12 cellular contexts compared by ENCODE assay signal in the genomic region with DNA sequence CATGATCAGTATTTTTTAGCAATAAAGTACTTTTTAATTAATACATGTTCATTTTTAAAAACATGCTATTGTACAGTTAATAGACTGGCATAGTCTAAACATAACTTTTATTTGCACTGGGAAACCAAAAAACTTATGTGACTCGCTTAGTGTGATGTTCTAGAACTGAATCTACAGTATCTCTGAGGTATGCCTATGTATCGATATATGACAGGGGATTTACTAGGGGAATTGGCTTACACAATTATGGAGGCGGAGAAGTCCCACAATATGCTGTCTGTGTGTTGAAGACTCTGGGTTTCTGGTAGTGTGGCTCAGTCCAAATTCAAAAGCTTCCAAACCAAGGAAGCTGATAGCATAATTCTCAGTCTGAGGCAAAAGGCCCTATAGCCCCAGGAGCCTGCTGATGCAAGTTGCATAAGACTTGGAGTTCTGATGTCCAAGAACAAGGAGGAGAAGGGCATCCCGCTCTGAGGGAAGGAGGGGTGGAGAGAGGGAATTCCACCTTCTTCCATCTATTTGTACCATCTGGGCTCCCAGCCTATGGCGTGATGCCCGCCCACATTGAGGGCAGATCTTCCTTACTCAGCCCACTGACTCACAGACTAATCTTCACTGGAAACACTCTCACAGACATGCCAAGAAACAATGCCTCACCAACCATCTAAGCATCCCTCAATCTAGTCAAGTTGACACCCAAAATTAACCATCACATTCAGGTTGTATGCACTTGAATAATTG. TPM values are rescaled to one million over a fixed set of nuclear protein-coding genes. Genes with fewer than 3 reads are reported as not detected.
DNase-seq lines count a peak whose midpoint lies in the region; ATAC-seq, FAIRE-seq and TF ChIP-seq lines count a peak whose summit lies in the region.
"Had no signal": no experiment of that assay in that cellular context is flagged by ENCODE, and none has a peak within 500 bp of the region (broad histone marks: within the 10 kb centered on the region; RNA-seq: fewer than 3 reads in every experiment).

No MANE protein-coding gene starts in this region.

- H2AK9ac ChIP-seq in IMR-90 (replicated peaks; ENCODE audit: low read depth, low read length, poor library complexity): no peak overlapping the region

- H3K4me1 ChIP-seq in IMR-90 (ENCODE audit: control insufficient read depth, insufficient read depth, low read length) (no peaks in the 10 kb centered on the region; the same call in 1 of the 2 replicates), gastrocnemius medialis (peaks cover 54 to 59% of the 10 kb centered on the region in 2 donors)

- H3K27me3 ChIP-seq in IMR-90 (ENCODE audit: control insufficient read depth, insufficient read depth, low read length) (no peaks in the 10 kb centered on the region), bronchial epithelial cell (ENCODE audit: control insufficient read depth, insufficient read depth, low read length) (no peaks in the 10 kb centered on the region), gastrocnemius medialis (no peaks in the 10 kb centered on the region)

- TF ChIP-seq POLR2A in IMR-90 (IDR thresholded peaks at IDR 0.05; ENCODE audit: low read depth, low read length) (no peak), gastrocnemius medialis (IDR thresholded peaks at IDR 0.05) (no peak)

- H3K27me3 Mint-ChIP-seq in nephron progenitor cell (ENCODE audit: low read depth, poor library complexity): no peaks in the 10 kb centered on the region
- H3K27me3 Mint-ChIP-seq: natural killer cell treated with Interleukin-12 subunit alpha and Interleukin-12 subunit beta and Interleukin-15 and Interleukin-18, amount 100 ng/mL, for 72 hours had no signal

- peaks cover 32 to 51% of the 10 kb centered on the region in 2 experiments for H3K79me1 ChIP-seq in IMR-90 (ENCODE audit: low read depth in 1 of 2, low read length in 2 of 2)

- peaks cover 62% of the 10 kb centered on the region for H3K36me3 Mint-ChIP-seq in nephron progenitor cell (ENCODE audit: low read depth)

- H2BK15ac ChIP-seq in IMR-90 (ENCODE audit: low read depth, low read length): no peak overlapping the region

- peak; percentile 72 for DNase-seq in ELR (ENCODE audit: low read depth)
- DNase-seq in IMR-90: peak; percentile 60
- DNase-seq in bronchial epithelial cell (ENCODE audit: low read depth): peak; percentile 64
- DNase-seq in gastrocnemius medialis: peak; percentile 6 to 66
- DNase-seq in nephron progenitor cell: no peak
- no peak for DNase-seq in ecto neural progenitor cell (ENCODE audit: low spot score)
- DNase-seq: NCI-H526; stimulated activated naive CD4-positive, alpha-beta T cell had no signal

- no peak overlapping the region for H2AFZ ChIP-seq in IMR-90 (replicated peaks; ENCODE audit: low read length, poor library complexity)

- no TSS peak for BruUV-seq in IMR-90 (replicated peaks; lab: Mats Ljungman, UMichigan)

- H3K9me3 ChIP-seq in IMR-90 (ENCODE audit: control insufficient read depth, insufficient read depth, low read length) (no peaks in the 10 kb centered on the region), gastrocnemius medialis (no peaks in the 10 kb centered on the region)

- H2BK120ac ChIP-seq in IMR-90 (ENCODE audit: low read depth, low read length): no peak overlapping the region

- no peak overlapping the region for H3K4me3 Mint-ChIP-seq in nephron progenitor cell
- H3K4me3 Mint-ChIP-seq: natural killer cell treated with Interleukin-12 subunit alpha and Interleukin-12 subunit beta and Interleukin-15 and Interleukin-18, amount 100 ng/mL, for 72 hours had no signal

- no peak overlapping the region for H3K4me2 ChIP-seq in IMR-90 (ENCODE audit: low read depth, low read length)

- dilution Hi-C loops in IMR-90 (cut with HindIII; ENCODE audit: low sequenced_read_pairs, unreplicated experiment): no loop called here

- H3K14ac ChIP-seq in IMR-90 (replicated peaks; ENCODE audit: low read depth, low read length): no peak overlapping the region

- H4K91ac ChIP-seq in IMR-90 (ENCODE audit: insufficient read depth, low read depth, low read length): no peak overlapping the region

- H4K5ac ChIP-seq in IMR-90 (ENCODE audit: low read depth, low read length): no peak overlapping the region

- TF ChIP-seq CTCF in IMR-90 (conservative IDR thresholded peaks at IDR 0.05; ENCODE audit: low read depth, low read length) (no peak), bronchial epithelial cell (IDR thresholded peaks at IDR 0.05; ENCODE audit: insufficient read depth, low read length, severe bottlenecking) (no peak), gastrocnemius medialis (IDR thresholded peaks at IDR 0.05 in 4 of 5, conservative IDR thresholded peaks at IDR 0.05 in 1 of 5) (no peak), nephron progenitor cell (IDR thresholded peaks at IDR 0.05) (no peak)

- H3K9me1 ChIP-seq in IMR-90 (ENCODE audit: insufficient read depth, low read length): no peaks in the 10 kb centered on the region; the same call in 1 of the 2 replicates

- peak; percentile 65 for ATAC-seq in IMR-90 (ENCODE audit: low read depth)
- ATAC-seq in gastrocnemius medialis: peak; percentile 67 to 74
- ATAC-seq in HG02610 (IDR thresholded peaks at IDR 0.05; ENCODE audit: unreplicated experiment): no peak
- ATAC-seq in HG03457 (IDR thresholded peaks at IDR 0.05; ENCODE audit: unreplicated experiment): no peak
- ATAC-seq: natural killer cell treated with Interleukin-12 subunit alpha and Interleukin-12 subunit beta and Interleukin-15 and Interleukin-18, amount 100 ng/mL, for 72 hours had no signal

- intact Hi-C loops in IMR-90 (cut with micrococcal nuclease) (no loop called here), gastrocnemius medialis (cut with DNase I; ENCODE audit: low total_unique reads) (no loop called here)

- H2AK5ac ChIP-seq in IMR-90 (ENCODE audit: low read depth, low read length): no peak overlapping the region

- no peak for TF ChIP-seq RAD21 in IMR-90 (IDR thresholded peaks at IDR 0.05; ENCODE audit: low read length)

- no peak overlapping the region for H3K4ac ChIP-seq in IMR-90 (ENCODE audit: low read depth, low read length)

- no peaks in the 10 kb centered on the region for H3K4me1 Mint-ChIP-seq in nephron progenitor cell

- no peak overlapping the region for H2BK5ac ChIP-seq in IMR-90 (ENCODE audit: low read depth, low read length, poor library complexity, severe bottlenecking)

- peak; percentile 23 for FAIRE-seq in bronchial epithelial cell (lab: Jason Lieb, UNC)
- FAIRE-seq: islet of Langerhans had no signal

- no peak overlapping the region for H3K4me3 ChIP-seq in IMR-90 (ENCODE audit: insufficient read depth, low read depth, low read length)
- H3K4me3 ChIP-seq in bronchial epithelial cell (ENCODE audit: low read depth, low read length): no peak overlapping the region
- no peak overlapping the region for H3K4me3 ChIP-seq in gastrocnemius medialis

- H4K8ac ChIP-seq in IMR-90 (ENCODE audit: low read depth in 2 of 2, low read length in 2 of 2): no peak overlapping the region

- in situ Hi-C loops in IMR-90 (cut with MboI; ENCODE audit: low sequenced_read_pairs) (no loop called here), gastrocnemius medialis (cut with MboI; ENCODE audit: low sequenced_read_pairs in 4 of 4) (no loop called here)

- no peak overlapping the region for H3K27ac ChIP-seq in IMR-90 (ENCODE audit: insufficient read depth, low read length)
- H3K27ac ChIP-seq in gastrocnemius medialis: peak overlapping the region in 2 of 4 donors; percentile 8 to 40

- H4K20me1 ChIP-seq in IMR-90 (ENCODE audit: insufficient read depth, low read length): peaks cover 31% of the 10 kb centered on the region; the same call in 1 of the 2 replicates

- POLR2A ChIA-PET in IMR-90 (lab: Charles Lee; ENCODE audit: unreplicated experiment): no interaction called here

- no peak overlapping the region for H3K56ac ChIP-seq in IMR-90 (ENCODE audit: extremely low read depth, insufficient read depth, low read length)

- no CpG with 5 or more reads among the region's 6 CpGs for WGBS in IMR-90 (ENCODE audit: extremely low coverage in 2 of 2, insufficient read length in 1 of 2), 2 experiments

- no peaks in the 10 kb centered on the region for H3K9me3 Mint-ChIP-seq in nephron progenitor cell
- H3K9me3 Mint-ChIP-seq: natural killer cell treated with Interleukin-12 subunit alpha and Interleukin-12 subunit beta and Interleukin-15 and Interleukin-18, amount 100 ng/mL, for 72 hours had no signal

- H3K36me3 ChIP-seq in IMR-90 (ENCODE audit: control insufficient read depth, insufficient read depth, low read length) (peaks cover 25% of the 10 kb centered on the region), bronchial epithelial cell (ENCODE audit: control insufficient read depth, insufficient read depth, low read length) (peaks cover 10% of the 10 kb centered on the region), gastrocnemius medialis (peaks cover 0 to 38% of the 10 kb centered on the region in 2 donors)

- H3K27ac Mint-ChIP-seq in nephron progenitor cell: no peak overlapping the region
- H3K27ac Mint-ChIP-seq: natural killer cell treated with Interleukin-12 subunit alpha and Interleukin-12 subunit beta and Interleukin-15 and Interleukin-18, amount 100 ng/mL, for 72 hours had no signal

- H3K23ac ChIP-seq in IMR-90 (ENCODE audit: low read depth, low read length): no peak overlapping the region

- no peak overlapping the region for H3K9ac ChIP-seq in IMR-90 (ENCODE audit: low read depth, low read length)

- no peak overlapping the region for H2BK20ac ChIP-seq in IMR-90 (ENCODE audit: low read depth, low read length)

- CTCF ChIA-PET in IMR-90 (lab: Yijun Ruan, JAX): no interaction called here

- no peak overlapping the region for H3K18ac ChIP-seq in IMR-90 (ENCODE audit: low read depth, low read length)

TF ChIP-seq in IMR-90, 13 proteins besides CTCF, POLR2A, EP300 and RAD21:
- TF ChIP-seq NFE2L2 (IDR thresholded peaks at IDR 0.05; ENCODE audit: low read depth, low read length): no peak

RNA-seq across cellular contexts. Expression of a gene that starts 27.5 kb away (rescaled TPM):
- total RNA-seq in IMR-90 (2012; rRNA removed): 129 and 142 TPM in 2 replicates
- polyA plus RNA-seq in IMR-90 (2012; rRNA removed): 39.9 and 46.4 TPM in 2 replicates
- polyA plus RNA-seq in IMR-90 (2012; cell fraction: cytosol; rRNA removed): 4.2 and 7.9 TPM in 2 replicates
- 10.7 and 129 TPM in 2 replicates for polyA plus RNA-seq in IMR-90 (2012; cell fraction: nucleus; rRNA removed; ENCODE audit: low replicate concordance)
- 86.9 and 112 TPM in 2 replicates for total RNA-seq in bronchial epithelial cell
- total RNA-seq in gastrocnemius medialis: 100 to 1,000 TPM in 2 of 4 donors, 10 to 100 TPM in 2; 69.7 to 152 (median 95.0) TPM

Comparison
In these comparisons a context has a peak if more than half of its experiments do, and no peak if none do; other contexts are left out.
1. DNase-seq: peak in ELR (single experiment), IMR-90 (single experiment), bronchial epithelial cell (single experiment) and gastrocnemius medialis (2 of 2); none in nephron progenitor cell (single experiment) and ecto neural progenitor cell (single experiment).
2. ATAC-seq: peak in IMR-90 (single experiment) and gastrocnemius medialis (2 of 2); none in HG02610 (single experiment) and HG03457 (single experiment).